ENCODE assay signal across 8 cellular contexts in genomic region chr1:52033190-52034049, GRCh38. TPM values are rescaled to one million over a fixed set of nuclear protein-coding genes. Genes with fewer than 3 reads are reported as not detected.
DNase-seq lines count a peak whose midpoint lies in the region; TF ChIP-seq lines count a peak whose summit lies in the region.

Gene KTI12 (minus strand): TSS chr1:52033810. CDS start chr1:52033761, 49 bp downstream.

- peak; percentile 46 for TF ChIP-seq RAD21 in neural cell (conservative IDR thresholded peaks at IDR 0.05)

- H3K27ac ChIP-seq in MM.1S (ENCODE audit: low read length), result peak within 1 kb of the TSS; percentile 78
- H3K27ac ChIP-seq in neural cell (ENCODE audit: low read length), result peak within 1 kb of the TSS; percentile 97
- peak within 1 kb of the TSS; percentile 90 to 94 (median 92) for H3K27ac ChIP-seq in stomach

- H4K20me1 ChIP-seq in MM.1S (ENCODE audit: insufficient read depth, low read length), result peaks cover 9% of the 10 kb centered on the region; the same call in 1 of the 2 replicates
- H4K20me1 ChIP-seq in neural cell (ENCODE audit: insufficient read depth), result no peaks in the 10 kb centered on the region

- H3F3A ChIP-seq in MM.1S (ENCODE audit: insufficient read depth, low read length) (peaks cover 25% of the 10 kb centered on the region), neural cell (ENCODE audit: insufficient read depth, low read length, poor library complexity, severe bottlenecking) (no peaks in the 10 kb centered on the region)

- H2AFZ ChIP-seq in MM.1S (ENCODE audit: low read length) (peak within 1 kb of the TSS; percentile 75), neural cell (ENCODE audit: low read depth, low read length) (peak within 1 kb of the TSS; percentile 98)

- TF ChIP-seq CTCF in MM.1S (IDR thresholded peaks at IDR 0.05; ENCODE audit: low read length), result no peak
- TF ChIP-seq CTCF in fibroblast of villous mesenchyme (IDR thresholded peaks at IDR 0.05; ENCODE audit: insufficient read depth, low read depth, low read length), result no peak
- TF ChIP-seq CTCF in neural cell (IDR thresholded peaks at IDR 0.05; ENCODE audit: poor library complexity, severe bottlenecking), result no peak
- no peak for TF ChIP-seq CTCF in stomach (IDR thresholded peaks at IDR 0.05)

- no peak for TF ChIP-seq POLR2A in stomach (IDR thresholded peaks at IDR 0.05)

- H3K27me3 ChIP-seq in MM.1S (replicated peaks; ENCODE audit: insufficient read depth, low read length), result no peaks in the 10 kb centered on the region
- H3K27me3 ChIP-seq in neural cell (ENCODE audit: insufficient read depth, low read depth, low read length), result no peaks in the 10 kb centered on the region
- no peaks in the 10 kb centered on the region for H3K27me3 ChIP-seq in stomach

- in situ Hi-C loops in G401 (cut with HindIII; ENCODE audit: low sequenced_read_pairs), result no loop called here

- H3K9me2 ChIP-seq in MM.1S (replicated peaks; ENCODE audit: insufficient read depth, low read length), result no peaks in the 10 kb centered on the region
- no peaks in the 10 kb centered on the region for H3K9me2 ChIP-seq in neural cell (ENCODE audit: insufficient read depth, low read length)

- peak within 1 kb of the TSS; percentile 93 for H3K4me3 ChIP-seq in MM.1S (ENCODE audit: low read length)
- peak within 1 kb of the TSS; percentile 91 for H3K4me3 ChIP-seq in fibroblast of villous mesenchyme (ENCODE audit: low read depth, low read length)
- peak within 1 kb of the TSS; percentile 94 for H3K4me3 ChIP-seq in neural cell (ENCODE audit: low read length)
- peak within 1 kb of the TSS; percentile 70 to 86 (median 81) for H3K4me3 ChIP-seq in stomach

- peaks cover 8% of the 10 kb centered on the region for H3K4me1 ChIP-seq in MM.1S (ENCODE audit: low read length)
- H3K4me1 ChIP-seq in stomach, result peaks cover 26 to 61% (median 48%) of the 10 kb centered on the region in 4 donors

- H3K9ac ChIP-seq in MM.1S (ENCODE audit: low read length) (peak within 1 kb of the TSS; percentile 86), neural cell (ENCODE audit: low read length) (peak within 1 kb of the TSS; percentile 76)

- H3K4me2 ChIP-seq in MM.1S (ENCODE audit: low read depth, low read length), result peak within 1 kb of the TSS; percentile 80
- H3K4me2 ChIP-seq in neural cell (ENCODE audit: low read length), result peak within 1 kb of the TSS; percentile 75

- WGBS in stomach, 5 donors, result 2 to 3% (median 3%) methylated on average over 55 to 78 of the region's 78 CpGs

- H3K79me2 ChIP-seq in MM.1S (ENCODE audit: low read length), result peaks cover 43% of the 10 kb centered on the region
- peaks cover 21% of the 10 kb centered on the region for H3K79me2 ChIP-seq in neural cell (replicated peaks; ENCODE audit: insufficient read depth, low read length)

- no peaks in the 10 kb centered on the region for H3K9me3 ChIP-seq in MM.1S (replicated peaks; ENCODE audit: insufficient read depth, low read length)
- no peaks in the 10 kb centered on the region for H3K9me3 ChIP-seq in neural cell (ENCODE audit: low read length)
- no peaks in the 10 kb centered on the region for H3K9me3 ChIP-seq in stomach

- DNase-seq in G401 (ENCODE audit: low spot score) (peak; percentile 95), HCEC 1CT (peak; percentile 87), MM.1S (peak; percentile 93), SIG-M5 (lab: John Stamatoyannopoulos, UW) (peak; percentile 44), activated gamma-delta T cell (lab: John Stamatoyannopoulos, UW) (peak; percentile 74), fibroblast of villous mesenchyme (ENCODE audit: low read depth) (peak; percentile 91), stomach (peak; percentile 87)

- H3K36me3 ChIP-seq in MM.1S (replicated peaks; ENCODE audit: insufficient read depth, low read length) (no peaks in the 10 kb centered on the region), neural cell (ENCODE audit: insufficient read depth, low read length) (no peaks in the 10 kb centered on the region), stomach (peaks cover 0 to 20% (median 17%) of the 10 kb centered on the region in 4 donors)

- intact Hi-C loops in stomach (cut with DNase I; ENCODE audit: low total_unique reads), result no loop called here

- TF ChIP-seq EP300 in neural cell (conservative IDR thresholded peaks at IDR 0.05; ENCODE audit: poor library complexity, severe bottlenecking) (peak; percentile 76), stomach (IDR thresholded peaks at IDR 0.05) (no peak)

TF ChIP-seq in neural cell, 6 proteins besides CTCF, POLR2A, EP300 and RAD21:
- TF ChIP-seq REST (IDR thresholded peaks at IDR 0.05; ENCODE audit: borderline replicate concordance) (peak; percentile 94), POLR2AphosphoS5 (IDR thresholded peaks at IDR 0.05) (peak; percentile 94), MXI1 (conservative IDR thresholded peaks at IDR 0.05; ENCODE audit: poor library complexity, severe bottlenecking) (peak; percentile 99), SMC3 (conservative IDR thresholded peaks at IDR 0.05; ENCODE audit: poor library complexity) (peak; percentile 55), EZH2 (IDR thresholded peaks at IDR 0.05; ENCODE audit: borderline replicate concordance, insufficient read depth, low read length, poor library complexity, severe bottlenecking) (no peak), TAF1 (IDR thresholded peaks at IDR 0.05; ENCODE audit: low read depth) (peak; percentile 45)

RNA-seq across cellular contexts. Expression of gene KTI12, which starts in this region (rescaled TPM):
- total RNA-seq in G401 (2014; rRNA removed; shearing (Covaris generic)), result 16.3 and 18.3 TPM in 2 replicates
- total RNA-seq in fibroblast of villous mesenchyme (13.0 and 18.7 TPM in 2 replicates), stomach (10 to 100 TPM in 2 of 5 donors, 1 to 10 TPM in 3; 4.2 to 15.4 (median 7.0) TPM)
- polyA plus RNA-seq in neural cell (14.0 and 18.2 TPM in 2 replicates), stomach (1 to 10 TPM; 5.7 to 8.4 (median 7.5) TPM)
- polyA minus RNA-seq in neural cell, result 13.2 and 15.8 TPM in 2 replicates

Comparison
In these comparisons a context has a peak if more than half of its experiments do, and no peak if none do; other contexts are left out.
1. Peak in every context shown above with its lines: DNase-seq, H3K4me3 ChIP-seq and H3K27ac ChIP-seq.
2. DNase-seq: peak in every context shown above with its lines; median percentile 95 in G401; 93 in MM.1S; 91 in fibroblast of villous mesenchyme; 87 in HCEC 1CT; 87 in stomach; 74 in activated gamma-delta T cell; 44 in SIG-M5.